ENCODE assay signal across 10 cellular contexts in the genomic region with DNA sequence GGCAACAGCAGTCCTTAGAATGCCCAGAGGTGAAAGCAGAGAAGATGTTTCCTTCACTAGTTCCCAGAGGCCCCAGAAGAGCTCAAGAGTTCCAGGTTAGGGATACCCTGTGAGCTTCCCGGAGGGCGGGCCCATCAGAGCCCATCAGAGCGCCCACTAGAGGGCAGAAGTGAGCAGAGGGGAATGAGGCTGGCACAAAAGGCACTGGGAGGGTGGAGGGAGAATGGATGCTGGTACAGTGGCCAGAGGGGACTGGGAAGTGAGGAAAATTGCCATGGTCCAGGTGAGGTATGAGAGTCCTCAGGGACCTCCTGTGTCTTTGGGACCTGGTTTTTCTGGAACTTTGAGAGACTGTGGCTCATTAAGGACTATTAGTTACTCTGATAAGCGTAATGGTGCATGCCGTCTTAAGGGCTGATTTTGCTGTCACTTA. TPM values are rescaled to one million over a fixed set of nuclear protein-coding genes. Genes with fewer than 3 reads are reported as not detected.
DNase-seq lines count a peak whose midpoint lies in the region; ATAC-seq and TF ChIP-seq lines count a peak whose summit lies in the region.
"Had no signal": no experiment of that assay in that cellular context is flagged by ENCODE, and none has a peak within 500 bp of the region (broad histone marks: within the 10 kb centered on the region; RNA-seq: fewer than 3 reads in every experiment).

No MANE protein-coding gene starts in this region.

- no peaks in the 10 kb centered on the region for H3K79me1 ChIP-seq in neuronal stem cell (ENCODE audit: low read depth, low read length)

- H2BK12ac ChIP-seq in neuronal stem cell (ENCODE audit: low read length) = no peak overlapping the region

- H2AFZ ChIP-seq in neuronal stem cell (ENCODE audit: low read length) = no peak overlapping the region

- no CpG with 5 or more reads among the region's 5 CpGs for WGBS in neuronal stem cell (ENCODE audit: extremely low coverage in 2 of 2, insufficient read length in 2 of 2, insufficient replicate concordance in 1 of 2), 2 donors

- H3K9ac ChIP-seq in neuronal stem cell (ENCODE audit: low read depth, low read length, poor library complexity) = no peak overlapping the region
- H3K9ac ChIP-seq: BLaER1 treated with 17β-estradiol and CSF1 and Interleukin-3, amounts not matched to agents 10 nM and 100 nM had no signal

- H3K27ac ChIP-seq in neuronal stem cell (replicated peaks; ENCODE audit: low read length) = no peak overlapping the region
- H3K27ac ChIP-seq: BLaER1 treated with 17β-estradiol and CSF1 and Interleukin-3, amounts not matched to agents 10 nM and 100 nM had no signal

- H3K27me3 Mint-ChIP-seq in WTC11 (ENCODE audit: low read depth) = no peaks in the 10 kb centered on the region

- H3K4me3 ChIP-seq in choroid plexus epithelial cell (ENCODE audit: low read depth, low read length) (no peak overlapping the region), neuronal stem cell (ENCODE audit: low read length in 2 of 2) (no peak overlapping the region)
- H3K4me3 ChIP-seq: BLaER1 treated with 17β-estradiol and CSF1 and Interleukin-3, amounts not matched to agents 10 nM and 100 nM had no signal

- H3K27me3 ChIP-seq in neuronal stem cell (ENCODE audit: control insufficient read depth in 3 of 3, insufficient read depth in 3 of 3, low read depth in 1 of 3, low read length in 3 of 3) = peaks cover 0 to 19% (median 0%) of the 10 kb centered on the region in 3 experiments
- H3K27me3 ChIP-seq: BLaER1 treated with 17β-estradiol and CSF1 and Interleukin-3, amounts not matched to agents 10 nM and 100 nM had no signal

- H3K36me3 ChIP-seq in neuronal stem cell (replicated peaks in 1 of 2; ENCODE audit: control insufficient read depth in 2 of 2, insufficient read depth in 2 of 2, low read length in 2 of 2) = no peaks in the 10 kb centered on the region
- H3K36me3 ChIP-seq: BLaER1 treated with 17β-estradiol and CSF1 and Interleukin-3, amounts not matched to agents 10 nM and 100 nM had no signal

- no peaks in the 10 kb centered on the region for H3K9me3 ChIP-seq in neuronal stem cell (replicated peaks in 1 of 2; ENCODE audit: control insufficient read depth in 2 of 2, insufficient read depth in 1 of 2, low read depth in 1 of 2, low read length in 2 of 2)

- H2BK15ac ChIP-seq in neuronal stem cell (ENCODE audit: low read length) = no peak overlapping the region

- TF ChIP-seq CTCF in WTC11 (IDR thresholded peaks at IDR 0.05) = peak; percentile 85
- peak; percentile 37 for TF ChIP-seq CTCF in choroid plexus epithelial cell (conservative IDR thresholded peaks at IDR 0.05; ENCODE audit: low read depth, low read length)

- CTCF ChIA-PET in WTC11 (lab: Charles Lee) = interaction anchor here (0.5 to 3.2 kb wide), 85 partner anchors 9 to 1032 kb away, joined by 3 to 31 read pairs (median 4); partner anchors contain the start of genes KIZ, LINC00237, RALGAPA2 and XRN2

- no peak overlapping the region for H2BK5ac ChIP-seq in neuronal stem cell (ENCODE audit: low read length)

- H3K14ac ChIP-seq in neuronal stem cell (ENCODE audit: low read length) = no peak overlapping the region

- H3K4ac ChIP-seq in neuronal stem cell (ENCODE audit: low read length) = no peak overlapping the region

- no peak overlapping the region for H4K91ac ChIP-seq in neuronal stem cell (ENCODE audit: low read depth, low read length, poor library complexity)

- H3K4me2 ChIP-seq in neuronal stem cell (ENCODE audit: insufficient read depth, low read length, poor library complexity, severe bottlenecking) = no peak overlapping the region
- H3K4me2 ChIP-seq: BLaER1 treated with 17β-estradiol and CSF1 and Interleukin-3, amounts not matched to agents 10 nM and 100 nM had no signal

- no peak overlapping the region for H3K27ac Mint-ChIP-seq in WTC11
- H3K27ac Mint-ChIP-seq: dendritic cell treated with granulocyte-macrophage colony-stimulating factor and Interleukin-4, amounts not matched to agents 40 ng/mL and 50 ng/mL, for 4 days had no signal

- peak; percentile 88 for ATAC-seq in WTC11
- ATAC-seq in GM18873 (IDR thresholded peaks at IDR 0.05; ENCODE audit: low FRiP score, unreplicated experiment) = no peak

- DNase-seq in NCI-H1105 treated with DMSO at 0.1 percent for 48 hours (lab: John Stamatoyannopoulos, UW) (peak; percentile 21), NCI-H1105 (lab: John Stamatoyannopoulos, UW) (no peak), HuH-7.5 (ENCODE audit: low spot score) (peak; percentile 66), WTC11 (ENCODE audit: low spot score) (peak; percentile 88), choroid plexus epithelial cell (ENCODE audit: low read depth) (peak; percentile 1), neuronal stem cell (ENCODE audit: low spot score) (peak; percentile 15), NCI-H226 (no peak)

- H2AK5ac ChIP-seq in neuronal stem cell (ENCODE audit: low read depth, low read length) = no peak overlapping the region

- peaks cover 0 to 12% of the 10 kb centered on the region in 2 donors for H3K4me1 ChIP-seq in neuronal stem cell (ENCODE audit: control insufficient read depth in 2 of 2, insufficient read depth in 1 of 2, low read depth in 1 of 2, low read length in 2 of 2)

- H3K4me1 Mint-ChIP-seq in WTC11 = peaks cover 18% of the 10 kb centered on the region

- H3K18ac ChIP-seq in neuronal stem cell (ENCODE audit: low read length) = no peak overlapping the region

- no peaks in the 10 kb centered on the region for H3K9me3 Mint-ChIP-seq in WTC11
- H3K9me3 Mint-ChIP-seq: dendritic cell treated with granulocyte-macrophage colony-stimulating factor and Interleukin-4, amounts not matched to agents 40 ng/mL and 50 ng/mL, for 4 days had no signal

- H2BK120ac ChIP-seq in neuronal stem cell (ENCODE audit: low read depth, low read length) = no peak overlapping the region

- H3K23ac ChIP-seq in neuronal stem cell (ENCODE audit: low read depth, low read length, poor library complexity) = no peak overlapping the region

- H3K36me3 Mint-ChIP-seq in WTC11 = no peaks in the 10 kb centered on the region

- no peak overlapping the region for H3K4me3 Mint-ChIP-seq in WTC11
- H3K4me3 Mint-ChIP-seq: dendritic cell treated with granulocyte-macrophage colony-stimulating factor and Interleukin-4, amounts not matched to agents 40 ng/mL and 50 ng/mL, for 4 days had no signal

- POLR2A ChIA-PET in WTC11 (lab: Charles Lee) = interaction anchor here (0.5 kb wide), 1 partner anchor 939 kb away, joined by 3 read pairs; no protein-coding TSS in a partner anchor

- H4K8ac ChIP-seq in neuronal stem cell (ENCODE audit: low read depth, low read length) = no peak overlapping the region

TF ChIP-seq in WTC11, 78 proteins besides CTCF, POLR2A, EP300 and RAD21:
- TF ChIP-seq, protein P1, sequence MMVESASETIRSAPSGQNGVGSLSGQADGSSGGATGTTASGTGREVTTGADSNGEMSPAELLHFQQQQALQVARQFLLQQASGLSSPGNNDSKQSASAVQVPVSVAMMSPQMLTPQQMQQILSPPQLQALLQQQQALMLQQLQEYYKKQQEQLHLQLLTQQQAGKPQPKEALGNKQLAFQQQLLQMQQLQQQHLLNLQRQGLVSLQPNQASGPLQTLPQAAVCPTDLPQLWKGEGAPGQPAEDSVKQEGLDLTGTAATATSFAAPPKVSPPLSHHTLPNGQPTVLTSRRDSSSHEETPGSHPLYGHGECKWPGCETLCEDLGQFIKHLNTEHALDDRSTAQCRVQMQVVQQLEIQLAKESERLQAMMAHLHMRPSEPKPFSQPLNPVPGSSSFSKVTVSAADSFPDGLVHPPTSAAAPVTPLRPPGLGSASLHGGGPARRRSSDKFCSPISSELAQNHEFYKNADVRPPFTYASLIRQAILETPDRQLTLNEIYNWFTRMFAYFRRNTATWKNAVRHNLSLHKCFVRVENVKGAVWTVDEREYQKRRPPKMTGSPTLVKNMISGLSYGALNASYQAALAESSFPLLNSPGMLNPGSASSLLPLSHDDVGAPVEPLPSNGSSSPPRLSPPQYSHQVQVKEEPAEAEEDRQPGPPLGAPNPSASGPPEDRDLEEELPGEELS (CRISPR knock-in tag; IDR thresholded peaks at IDR 0.05) = no peak
- 0 out of 2 replicates have a peak, but pooled peaks have one; percentile 22 for TF ChIP-seq SP1 (CRISPR knock-in tag; conservative IDR thresholded peaks at IDR 0.05)

RNA-seq across cellular contexts. Expression of gene LINC00237, which starts 57.3 kb away (rescaled TPM):
- total RNA-seq in WTC11 (2021) = 0.78 to 3.1 TPM (median 0.80 TPM) in 3 replicates
- polyA plus RNA-seq in neuronal stem cell (2013, experiment 1 of 2) = not detected
- not detected for polyA plus RNA-seq in neuronal stem cell (2013, experiment 2 of 2)

Comparison
In these comparisons a context has a peak if more than half of its experiments do, and no peak if none do; other contexts are left out.
1. DNase-seq: peak in NCI-H1105 treated with DMSO at 0.1 percent for 48 hours (single experiment), HuH-7.5 (single experiment), WTC11 (single experiment), choroid plexus epithelial cell (single experiment) and neuronal stem cell (single experiment); none in NCI-H1105 (single experiment) and NCI-H226 (single experiment).